In genomic region chr1:62778208-62778607, GRCh38 we compare ENCODE assay signal across 18 cellular contexts. TPM values are rescaled to one million over a fixed set of nuclear protein-coding genes. Genes with fewer than 3 reads are reported as not detected.
DNase-seq lines count a peak whose midpoint lies in the region; ATAC-seq, FAIRE-seq and TF ChIP-seq lines count a peak whose summit lies in the region.
"Had no signal": no experiment of that assay in that cellular context is flagged by ENCODE, and none has a peak within 500 bp of the region (broad histone marks: within the 10 kb centered on the region; RNA-seq: fewer than 3 reads in every experiment).

No MANE protein-coding gene starts in this region.

- H4K91ac ChIP-seq in H1 (replicated peaks; ENCODE audit: insufficient read length, low read length) = no peak overlapping the region

- no peak overlapping the region for H4K5ac ChIP-seq in H1 (ENCODE audit: insufficient read length, low read depth, low read length)

- H3K27ac Mint-ChIP-seq in GM23338 = no peak overlapping the region

- no peak overlapping the region for H2BK120ac ChIP-seq in H1 (replicated peaks; ENCODE audit: low read depth, low read length)

- H3K4me3 Mint-ChIP-seq in GM23338 = no peak overlapping the region
- H3K4me3 Mint-ChIP-seq: CD4-positive, alpha-beta memory T cell had no signal

- 68% methylated on average over 2 of the region's 2 CpGs; no CpG with 5 or more reads in 1 of the 2 experiments for whole genome bisulfite sequencing in H1 (ENCODE audit: extremely low coverage in 1 of 2, insufficient coverage in 1 of 2, insufficient read length in 1 of 2, insufficient replicate concordance in 2 of 2, low coverage in 1 of 2, low lambda C conversion rate in 2 of 2, missing lambda C conversion rate in 1 of 2), 2 experiments

- H4K8ac ChIP-seq in H1 (ENCODE audit: extremely low read depth, insufficient read depth, low read length) = no peak overlapping the region

- no peak overlapping the region for H2BK5ac ChIP-seq in H1 (ENCODE audit: low read depth, low read length)

- no peak overlapping the region for H3K9ac ChIP-seq in H1 (replicated peaks in 1 of 4; ENCODE audit: extremely low read depth in 1 of 4, low read depth in 3 of 4, low read length in 3 of 4)
- H3K9ac ChIP-seq: BLaER1, SK-N-SH had no signal

- H3K79me2 ChIP-seq in GM23338 (replicated peaks; ENCODE audit: insufficient read depth) (no peaks in the 10 kb centered on the region), H1 (ENCODE audit: control insufficient read depth in 1 of 2, insufficient read depth in 2 of 2, low read length in 2 of 2) (no peaks in the 10 kb centered on the region)

- no peaks in the 10 kb centered on the region; the same call in 1 of the 2 replicates for H3K23me2 ChIP-seq in H1 (ENCODE audit: low read depth, low read length)

- no peak overlapping the region for H2BK15ac ChIP-seq in H1 (ENCODE audit: low read length)

- no peaks in the 10 kb centered on the region for H3K79me1 ChIP-seq in H1 (ENCODE audit: low read depth, low read length)

- TF ChIP-seq EP300 in H1 (IDR thresholded peaks at IDR 0.05; ENCODE audit: borderline replicate concordance in 1 of 2, low read depth in 2 of 2, low read length in 2 of 2) = no peak

- H2AFZ ChIP-seq in GM23338 = peak overlapping the region; percentile 60
- 0 out of 2 replicates have a peak overlapping the region, but pooled peaks have one; percentile 0 for H2AFZ ChIP-seq in H1 (ENCODE audit: low read length)

- no peak for FAIRE-seq in H1 (lab: Jason Lieb, UNC)
- FAIRE-seq: A204.1, GM12878 had no signal

- H3K14ac ChIP-seq in H1 (ENCODE audit: insufficient read length) = no peak overlapping the region

- no peaks in the 10 kb centered on the region for H3K9me3 ChIP-seq in H1 (ENCODE audit: insufficient read depth in 2 of 2, low read depth in 1 of 2, low read length in 1 of 2)
- H3K9me3 ChIP-seq: HAP-1, SK-N-SH had no signal

- H2BK20ac ChIP-seq in H1 (ENCODE audit: low read length) = peak overlapping the region; percentile 10; the same call in 1 of the 2 replicates

- no peaks in the 10 kb centered on the region for H3K9me2 ChIP-seq in GM23338 (ENCODE audit: insufficient read depth)
- H3K9me2 ChIP-seq: SK-N-SH had no signal

- H3K4me3 ChIP-seq in GM23338 (no peak overlapping the region), H1 (ENCODE audit: extremely low read depth in 1 of 4, insufficient read depth in 2 of 4, low read depth in 3 of 4, low read length in 4 of 4) (no peak overlapping the region)
- H3K4me3 ChIP-seq: BLaER1, GM12878, HAP-1 had no signal

- no peak overlapping the region for H2BK12ac ChIP-seq in H1 (ENCODE audit: low read depth, low read length)

- H3K18ac ChIP-seq in H1 (ENCODE audit: extremely low read depth, low read length) = no peak overlapping the region

- H3K4ac ChIP-seq in H1 (replicated peaks; ENCODE audit: insufficient read length, low read depth, low read length) = no peak overlapping the region

- H3K4me1 ChIP-seq in GM23338 (ENCODE audit: insufficient read depth) = peaks cover 10% of the 10 kb centered on the region; the same call in 1 of the 2 replicates
- peaks cover 0 to 5% (median 0%) of the 10 kb centered on the region in 4 experiments; a peak in 4 of 7 replicates for H3K4me1 ChIP-seq in H1 (replicated peaks in 1 of 4; ENCODE audit: control insufficient read depth in 3 of 4, insufficient read depth in 4 of 4, low read length in 3 of 4)
- H3K4me1 ChIP-seq: HAP-1 had no signal

- H3K27me3 Mint-ChIP-seq in GM23338 (ENCODE audit: insufficient read depth, low read depth, poor library complexity) = no peaks in the 10 kb centered on the region

- H3K9me3 Mint-ChIP-seq in GM23338 = no peaks in the 10 kb centered on the region

- no peaks in the 10 kb centered on the region for H3F3A ChIP-seq in GM23338 (replicated peaks; ENCODE audit: low read depth)

- H3K36me3 ChIP-seq in GM23338 (ENCODE audit: insufficient read depth) = no peaks in the 10 kb centered on the region
- no peaks in the 10 kb centered on the region for H3K36me3 ChIP-seq in H1 (ENCODE audit: control insufficient read depth in 2 of 4, insufficient read depth in 4 of 4, low read length in 3 of 4)
- H3K36me3 ChIP-seq: BLaER1, HAP-1 had no signal

- TF ChIP-seq POLR2A in H1 (IDR thresholded peaks at IDR 0.05; ENCODE audit: control extremely low read depth in 1 of 2, low read depth in 2 of 2, low read length in 2 of 2) = no peak

- ATAC-seq in GM23338 (peak; percentile 73), GM18867 (IDR thresholded peaks at IDR 0.05; ENCODE audit: unreplicated experiment) (no peak), HG03108 (IDR thresholded peaks at IDR 0.05; ENCODE audit: unreplicated experiment) (no peak)
- ATAC-seq: GM12878 had no signal

- peak; percentile 43 for DNase-seq in GM23338 (ENCODE audit: low spot score)
- no peak for DNase-seq in H1 (ENCODE audit: low read depth in 1 of 2, low spot score in 2 of 2)
- peak; percentile 60 for DNase-seq in kidney tubule cell (ENCODE audit: low spot score)
- peak; percentile 50 for DNase-seq in renal cortical epithelial cell (ENCODE audit: low read depth)
- no peak for DNase-seq in NCI-H1694 treated with DMSO at 0.1 percent for 48 hours (lab: John Stamatoyannopoulos, UW)
- DNase-seq: Calu3; CD4-positive, alpha-beta memory T cell; NCI-H1105; NCI-H2081 treated with DMSO at 0.1 percent for 48 hours; NCI-H774; SHP77 treated with DMSO at 0.1 percent for 48 hours; SK-N-SH had no signal

- H3K4me1 Mint-ChIP-seq in GM23338 = peaks cover 18% of the 10 kb centered on the region
- H3K4me1 Mint-ChIP-seq: CD4-positive, alpha-beta memory T cell had no signal

- H3K27me3 ChIP-seq in GM23338 (ENCODE audit: insufficient read depth) = no peaks in the 10 kb centered on the region
- H3K27me3 ChIP-seq in H1 (replicated peaks in 1 of 4; ENCODE audit: control insufficient read depth in 3 of 4, extremely low read depth in 1 of 4, insufficient read depth in 3 of 4, low read length in 3 of 4) = no peaks in the 10 kb centered on the region
- H3K27me3 ChIP-seq: BLaER1 had no signal

- H3K27ac ChIP-seq in GM23338 (ENCODE audit: low read depth) = no peak overlapping the region
- no peak overlapping the region for H3K27ac ChIP-seq in H1 (ENCODE audit: low read depth, low read length)
- H3K27ac ChIP-seq: BLaER1 had no signal

- TF ChIP-seq CTCF in GM23338 (conservative IDR thresholded peaks at IDR 0.05; ENCODE audit: low read depth in 2 of 2) = no peak
- TF ChIP-seq CTCF in H1 (IDR thresholded peaks at IDR 0.05; ENCODE audit: control extremely low read depth in 1 of 3, insufficient read depth in 1 of 3, low read depth in 1 of 3, low read length in 3 of 3) = no peak

- H3K23ac ChIP-seq in H1 (ENCODE audit: insufficient read length) = no peak overlapping the region

- H3K36me3 Mint-ChIP-seq in GM23338 (ENCODE audit: low read depth) = no peaks in the 10 kb centered on the region
- H3K36me3 Mint-ChIP-seq: CD4-positive, alpha-beta memory T cell had no signal

- H4K20me1 ChIP-seq in GM23338 (replicated peaks; ENCODE audit: insufficient read depth) (no peaks in the 10 kb centered on the region), H1 (replicated peaks in 1 of 2; ENCODE audit: control insufficient read depth in 1 of 2, insufficient read depth in 2 of 2, low read length in 2 of 2) (no peaks in the 10 kb centered on the region)
- H4K20me1 ChIP-seq: BLaER1 had no signal

- TF ChIP-seq RAD21 in H1 (IDR thresholded peaks at IDR 0.05 in 1 of 2, conservative IDR thresholded peaks at IDR 0.05 in 1 of 2; ENCODE audit: low read depth in 2 of 2, low read length in 2 of 2) = no peak

- no peak overlapping the region for H3K56ac ChIP-seq in H1 (replicated peaks; ENCODE audit: insufficient read length, low read depth, low read length)

- H3K4me2 ChIP-seq in GM23338 = no peak overlapping the region
- H3K4me2 ChIP-seq in H1 (ENCODE audit: insufficient read depth in 1 of 2, low read depth in 2 of 2, low read length in 2 of 2) = no peak overlapping the region
- H3K4me2 ChIP-seq: BLaER1, SK-N-SH had no signal

- no peak overlapping the region for H2AK5ac ChIP-seq in H1 (ENCODE audit: low read depth, low read length)

- CTCF ChIA-PET in H1 (lab: Charles Lee; ENCODE audit: partially characterized antibody) = no interaction called here

- POLR2A ChIA-PET in H1 (lab: Charles Lee; ENCODE audit: partially characterized antibody) = no interaction called here

TF ChIP-seq in GM23338, 12 proteins besides CTCF, POLR2A, EP300 and RAD21 (continues in another document):
- TF ChIP-seq EZH2phosphoT487 (IDR thresholded peaks at IDR 0.05; ENCODE audit: unreplicated experiment) (no peak), STAT1 (IDR thresholded peaks at IDR 0.05; ENCODE audit: unreplicated experiment) (no peak), ZNF114 (CRISPR knock-in tag; IDR thresholded peaks at IDR 0.05) (no peak), NANOG (IDR thresholded peaks at IDR 0.05; ENCODE audit: borderline replicate concordance) (no peak)

TF ChIP-seq in H1, 55 proteins besides CTCF, POLR2A, EP300 and RAD21:
- TF ChIP-seq BCL11A (IDR thresholded peaks at IDR 0.05; ENCODE audit: low read depth in 2 of 2, low read length in 2 of 2) (no peak), SP1 (IDR thresholded peaks at IDR 0.05; ENCODE audit: low read depth, low read length) (peak; percentile 47; the same call in 1 of the 2 replicates), TEAD4 (IDR thresholded peaks at IDR 0.05; ENCODE audit: low read depth, low read length) (peak; percentile 72)

RNA-seq across cellular contexts. Expression of gene ATG4C, which starts 5.7 kb away (rescaled TPM):
- 15.7 and 22.1 TPM in 2 replicates for total RNA-seq in GM23338 (2014; rRNA removed; shearing (Covaris generic))
- 13.7 and 18.6 TPM in 2 replicates for polyA plus RNA-seq in GM23338 (2016; fragmentation: Nextera tagmentation; extraction: Ambion mirVana)
- 18.4 and 22.2 TPM in 2 replicates for total RNA-seq in H1 (2021; fragmentation: NEBNext Ultra II Directional; extraction: Animal tissue kit (Norgen Biotek cat#: 25700))
- 2.5 and 5.1 TPM in 2 replicates for polyA plus RNA-seq in H1 (2011; rRNA removed)
- 8.1 TPM for polyA plus RNA-seq in H1 (2011; cell fraction: cytosol; rRNA removed)
- 2.1 TPM for polyA plus RNA-seq in H1 (2011; cell fraction: nucleus; rRNA removed)
- polyA plus RNA-seq in H1 (2012, experiment 1 of 2) = 8.9 to 18.0 TPM (median 11.6 TPM) in 4 replicates
- polyA plus RNA-seq in H1 (2012, experiment 2 of 2) = 1.9 TPM
- polyA plus RNA-seq in H1 (2013, experiment 1 of 2) = 11.1 TPM
- polyA plus RNA-seq in H1 (2013, experiment 2 of 2) = 11.2 TPM
- polyA minus RNA-seq in H1 (2011; rRNA and poly(A)+ RNA removed) = 9.2 and 11.4 TPM in 2 replicates
- 8.5 TPM for polyA minus RNA-seq in H1 (2011; cell fraction: cytosol; rRNA and poly(A)+ RNA removed)
- polyA minus RNA-seq in H1 (2011; cell fraction: nucleus; rRNA and poly(A)+ RNA removed) = 17.4 TPM
- total RNA-seq in renal cortical epithelial cell = 8.9 and 10.6 TPM in 2 replicates

Comparison
In these comparisons a context has a peak if more than half of its experiments do, and no peak if none do; other contexts are left out.
1. DNase-seq: peak in GM23338 (single experiment), kidney tubule cell (single experiment) and renal cortical epithelial cell (single experiment); none in H1 (0 of 2) and NCI-H1694 treated with DMSO at 0.1 percent for 48 hours (single experiment).